In the genomic region with DNA sequence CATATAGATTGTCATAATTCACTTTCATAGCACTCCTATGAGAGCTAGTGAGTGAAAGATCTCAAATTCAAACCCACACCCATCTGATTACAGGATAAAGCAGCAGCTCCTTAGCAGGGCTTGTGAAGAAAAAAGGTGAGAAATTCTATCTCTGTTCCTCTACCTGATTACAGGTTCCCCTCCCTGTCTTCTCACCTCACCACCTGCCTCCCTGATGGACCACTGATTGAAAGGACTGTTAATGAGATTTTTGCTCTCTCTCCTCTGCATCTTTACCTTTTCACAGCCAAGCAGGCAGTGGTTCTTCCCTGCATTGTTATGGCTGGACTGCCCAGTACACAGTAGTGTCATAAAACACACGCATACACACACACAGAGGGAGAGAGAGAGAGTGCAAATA, we compare ENCODE assay signal across 8 cellular contexts.
"Had no signal": no experiment of that assay in that cellular context is flagged by ENCODE, and none has a peak within 500 bp of the region (broad histone marks: within the 10 kb centered on the region; RNA-seq: fewer than 3 reads in every experiment).

No MANE protein-coding gene starts in this region.

- H3K9me3 Mint-ChIP-seq: HFFc6 had no signal

- DNase-seq: GM23248, GOT3, H7, HFFc6, IMR-90 had no signal

- H3K9ac ChIP-seq: GM23248 had no signal

- H3K36me3 ChIP-seq: HAP-1 had no signal

- H3K27ac Mint-ChIP-seq: HFFc6 had no signal

- ATAC-seq: HCT116, K562 had no signal

- H3K27ac ChIP-seq: GM23248 had no signal

- H3K4me3 ChIP-seq: GM23248, HAP-1, K562 had no signal

- H3K9me3 ChIP-seq: HAP-1 had no signal

- H3K4me3 Mint-ChIP-seq: HFFc6 had no signal
